Comparison of ENCODE assay signal across 15 cellular contexts in genomic region chrX:153488231-153488914, GRCh38. TPM values are rescaled to one million over a fixed set of nuclear protein-coding genes. Genes with fewer than 3 reads are reported as not detected.
DNase-seq lines count a peak whose midpoint lies in the region; ATAC-seq and TF ChIP-seq lines count a peak whose summit lies in the region.
"Had no signal": no experiment of that assay in that cellular context is flagged by ENCODE, and none has a peak within 500 bp of the region (broad histone marks: within the 10 kb centered on the region; RNA-seq: fewer than 3 reads in every experiment).

No MANE protein-coding gene starts in this region.

- ATAC-seq in thoracic aorta (ENCODE audit: insufficient number of reproducible peaks, low FRiP score, low read depth): no peak
- no peak for ATAC-seq in natural killer cell
- ATAC-seq: foreskin keratinocyte had no signal

- H3K4me1 Mint-ChIP-seq in endodermal cell: no peaks in the 10 kb centered on the region
- H3K4me1 Mint-ChIP-seq in natural killer cell: no peaks in the 10 kb centered on the region

- TF ChIP-seq RAD21 in liver (IDR thresholded peaks at IDR 0.05): no peak

- no peaks in the 10 kb centered on the region for H3K36me3 ChIP-seq in MG63
- H3K36me3 ChIP-seq in endodermal cell (ENCODE audit: control insufficient read depth, insufficient read depth, low read length): no peaks in the 10 kb centered on the region
- H3K36me3 ChIP-seq in liver (ENCODE audit: control insufficient read depth in 4 of 4, insufficient read depth in 3 of 4, low read depth in 1 of 4, low read length in 3 of 4): no peaks in the 10 kb centered on the region
- no peaks in the 10 kb centered on the region for H3K36me3 ChIP-seq in thoracic aorta
- H3K36me3 ChIP-seq: HAP-1 had no signal

- no peak overlapping the region for H3K27ac Mint-ChIP-seq in endodermal cell
- no peak overlapping the region for H3K27ac Mint-ChIP-seq in natural killer cell

- intact Hi-C loops in natural killer cell (cut with micrococcal nuclease): no loop called here
- intact Hi-C loops in lower leg skin (cut with DNase I; ENCODE audit: low total_unique reads): no loop called here

- no peaks in the 10 kb centered on the region for H3K36me3 Mint-ChIP-seq in endodermal cell (ENCODE audit: low read depth)
- no peaks in the 10 kb centered on the region for H3K36me3 Mint-ChIP-seq in natural killer cell

- no peak overlapping the region for H3K4me3 ChIP-seq in MG63
- no peak overlapping the region for H3K4me3 ChIP-seq in endodermal cell (ENCODE audit: low read length)
- no peak overlapping the region for H3K4me3 ChIP-seq in liver (ENCODE audit: low read depth in 1 of 3, low read length in 3 of 3)
- H3K4me3 ChIP-seq in thoracic aorta: peak overlapping the region; percentile 48
- H3K4me3 ChIP-seq in lower leg skin (ENCODE audit: low read depth, poor library complexity, severe bottlenecking): no peak overlapping the region
- H3K4me3 ChIP-seq: HAP-1 had no signal

- peaks cover 51% of the 10 kb centered on the region for H3K9me3 Mint-ChIP-seq in endodermal cell
- no peaks in the 10 kb centered on the region for H3K9me3 Mint-ChIP-seq in natural killer cell

- WGBS in endodermal cell (ENCODE audit: insufficient coverage in 1 of 2, insufficient read length in 1 of 2), 2 experiments: 85% methylated on average over 16 of the region's 27 CpGs; no CpG with 5 or more reads in 1 of the 2 experiments
- WGBS in liver: 43% methylated on average over 27 of the region's 27 CpGs
- 55 to 61% methylated on average over 11 to 27 of the region's 27 CpGs for WGBS in lower leg skin, 2 donors

- DNase-seq in MG63 (peak; percentile 84), endodermal cell (peak; percentile 58), thoracic aorta (ENCODE audit: low spot score) (no peak), natural killer cell (no peak), NCI-H1436 (lab: John Stamatoyannopoulos, UW) (no peak), lower leg skin (ENCODE audit: low spot score in 2 of 2) (no peak), cortex of kidney (lab: John Stamatoyannopoulos, UW) (no peak)
- DNase-seq: activated CD4-positive, CD25-positive, alpha-beta regulatory T cell; activated T-cell treated with anti-CD3 and anti-CD28 coated beads, Interleukin-2, amount 50 U/mL, for 1 hour; foreskin keratinocyte; NCI-H446 treated with DMSO at 0.1 percent for 48 hours; SHP77 had no signal

- TF ChIP-seq CTCF in endodermal cell (conservative IDR thresholded peaks at IDR 0.05) (no peak), liver (IDR thresholded peaks at IDR 0.05; ENCODE audit: low read depth, low read length, missing input control) (no peak), thoracic aorta (IDR thresholded peaks at IDR 0.05) (no peak), natural killer cell (IDR thresholded peaks at IDR 0.05) (no peak), lower leg skin (IDR thresholded peaks at IDR 0.05) (no peak)

- H3K4me3 Mint-ChIP-seq in endodermal cell (no peak overlapping the region), natural killer cell (no peak overlapping the region)

- H3K4me1 ChIP-seq in endodermal cell (ENCODE audit: control insufficient read depth, insufficient read depth, low read length) (no peaks in the 10 kb centered on the region), liver (ENCODE audit: control insufficient read depth in 4 of 4, insufficient read depth in 4 of 4, low read length in 3 of 4) (peaks cover 0 to 6% (median 3%) of the 10 kb centered on the region in 4 donors), thoracic aorta (ENCODE audit: control insufficient read depth in 1 of 2, low read depth in 2 of 2) (peaks cover 13 to 99% of the 10 kb centered on the region in 2 donors)
- H3K4me1 ChIP-seq: foreskin keratinocyte, HAP-1 had no signal

- H3K27me3 ChIP-seq in MG63 (no peaks in the 10 kb centered on the region), endodermal cell (ENCODE audit: control insufficient read depth, insufficient read depth, low read length, poor library complexity, severe bottlenecking) (no peaks in the 10 kb centered on the region), liver (ENCODE audit: control insufficient read depth in 4 of 4, insufficient read depth in 4 of 4, low read length in 3 of 4) (no peaks in the 10 kb centered on the region), thoracic aorta (replicated peaks; ENCODE audit: insufficient read depth) (no peaks in the 10 kb centered on the region)

- H3K27ac ChIP-seq in endodermal cell (ENCODE audit: low read depth, low read length) (no peak overlapping the region), liver (ENCODE audit: low read depth in 1 of 2, low read length in 2 of 2) (peak overlapping the region; percentile 17 to 59), thoracic aorta (peak overlapping the region; percentile 89 to 95)
- H3K27ac ChIP-seq: foreskin keratinocyte had no signal

- H3K9ac ChIP-seq in endodermal cell (ENCODE audit: extremely low read depth, low read length, poor library complexity, severe bottlenecking) (no peak overlapping the region), liver (ENCODE audit: low read depth in 1 of 2, low read length in 2 of 2) (no peak overlapping the region)

- peaks cover 2% of the 10 kb centered on the region for H3K27me3 Mint-ChIP-seq in endodermal cell (ENCODE audit: insufficient read depth)
- H3K27me3 Mint-ChIP-seq in natural killer cell (ENCODE audit: low read depth in 2 of 2): no peaks in the 10 kb centered on the region

- H3K9me3 ChIP-seq in MG63 (no peaks in the 10 kb centered on the region), endodermal cell (ENCODE audit: control insufficient read depth, low read length) (no peaks in the 10 kb centered on the region), liver (ENCODE audit: control insufficient read depth in 4 of 4, low read length in 3 of 4) (no peaks in the 10 kb centered on the region), thoracic aorta (no peaks in the 10 kb centered on the region)
- H3K9me3 ChIP-seq: HAP-1 had no signal

- no peak for TF ChIP-seq POLR2A in lower leg skin (IDR thresholded peaks at IDR 0.05)

TF ChIP-seq in liver, 16 proteins besides CTCF, POLR2A, EP300 and RAD21:
- peak in 1 of 2 donors; percentile 4 for TF ChIP-seq RXRA (IDR thresholded peaks at IDR 0.05)
- peak; percentile 85 for TF ChIP-seq NR2F2 (IDR thresholded peaks at IDR 0.05)
- no peak for TF ChIP-seq HNF4G (IDR thresholded peaks at IDR 0.05)

RNA-seq across cellular contexts. Expression of gene BGN, which starts 6.4 kb away (rescaled TPM):
- 35.9 and 94.7 TPM in 2 replicates for total RNA-seq in MG63 (2014; rRNA removed; shearing (Covaris generic); ENCODE audit: low replicate concordance)
- total RNA-seq in endodermal cell (1 to 10 TPM; 1.2 to 1.6 TPM), liver (10 to 100 TPM; 11.7 to 30.7 TPM), thoracic aorta (1,000 to 10,000 TPM; 1,777 to 1,907 TPM), natural killer cell (not detected), lower leg skin (10 to 100 TPM; 18.1 to 34.2 (median 22.8) TPM)
- 19.2 TPM for polyA plus RNA-seq in endodermal cell (2013, experiment 1 of 2)
- polyA plus RNA-seq in endodermal cell (2013, experiment 2 of 2): 20.4 TPM
- 100 to 1,000 TPM in 1 of 2 donors, 10 to 100 TPM in 1; 58.8 to 131 TPM for polyA plus RNA-seq in liver

RNA-seq across cellular contexts. Expression of gene HAUS7, which starts 18.0 kb away (rescaled TPM):
- 42.4 and 101 TPM in 2 replicates for total RNA-seq in MG63 (2014; rRNA removed; shearing (Covaris generic); ENCODE audit: low replicate concordance)
- 10 to 100 TPM; 28.7 to 30.9 TPM for total RNA-seq in endodermal cell
- polyA plus RNA-seq in endodermal cell (2013, experiment 1 of 2): 22.3 TPM
- 18.2 TPM for polyA plus RNA-seq in endodermal cell (2013, experiment 2 of 2)
- total RNA-seq in liver: 1 to 10 TPM; 7.0 to 7.2 TPM
- 1 to 10 TPM; 8.4 to 8.9 TPM for polyA plus RNA-seq in liver
- total RNA-seq in thoracic aorta: 100 to 1,000 TPM; 111 TPM
- 10 to 100 TPM; 27.4 to 33.1 (median 31.9) TPM for total RNA-seq in natural killer cell
- total RNA-seq in lower leg skin: 10 to 100 TPM in 3 of 4 donors, 1 to 10 TPM in 1; 2.7 to 24.2 (median 13.6) TPM

RNA-seq across cellular contexts. Expression of gene ATP2B3, which starts 29.1 kb away (rescaled TPM):
- total RNA-seq in MG63 (2014; rRNA removed; shearing (Covaris generic); ENCODE audit: low replicate concordance): 0.13 TPM in 1 of 2 replicates, not detected in the other
- not detected for total RNA-seq in endodermal cell
- polyA plus RNA-seq in endodermal cell (2013, experiment 1 of 2): 0.39 TPM
- polyA plus RNA-seq in endodermal cell (2013, experiment 2 of 2): 0.37 TPM
- total RNA-seq in liver: not detected
- polyA plus RNA-seq in liver: not detected
- under 1 TPM; 0.68 to 0.85 TPM for total RNA-seq in thoracic aorta
- not detected for total RNA-seq in natural killer cell
- under 1 TPM in 1 of 4 donors, not detected in 3; 0.07 TPM for total RNA-seq in lower leg skin
- total RNA-seq: foreskin keratinocyte, mesenteric fat pad had no signal
- polyA plus RNA-seq: foreskin keratinocyte had no signal

RNA-seq across cellular contexts. Expression of gene TREX2, which starts 42.5 kb away (rescaled TPM):
- total RNA-seq in MG63 (2014; rRNA removed; shearing (Covaris generic); ENCODE audit: low replicate concordance): 12.0 TPM in 1 of 2 replicates, not detected in the other
- under 1 TPM; 0.35 to 0.70 TPM for total RNA-seq in endodermal cell
- polyA plus RNA-seq in endodermal cell (2013, experiment 1 of 2): not detected
- not detected for polyA plus RNA-seq in endodermal cell (2013, experiment 2 of 2)
- 1 to 10 TPM; 1.2 to 1.3 TPM for total RNA-seq in liver
- polyA plus RNA-seq in liver: under 1 TPM in 1 of 2 donors, not detected in 1; 0.13 TPM
- total RNA-seq in thoracic aorta: 10 to 100 TPM; 22.1 to 24.8 TPM
- 1 to 10 TPM; 1.6 to 3.4 (median 3.1) TPM for total RNA-seq in natural killer cell
- 100 to 1,000 TPM in 2 of 4 donors, 10 to 100 TPM in 2; 76.4 to 129 (median 112) TPM for total RNA-seq in lower leg skin

Comparison
In these comparisons a context has a peak if more than half of its experiments do, and no peak if none do; other contexts are left out.
1. DNase-seq: peak in MG63 (single experiment) and endodermal cell (single experiment); none in thoracic aorta (single experiment), natural killer cell (single experiment), NCI-H1436 (single experiment), lower leg skin (0 of 2) and cortex of kidney (single experiment).
2. RNA of gene BGN, which starts 6.4 kb away (total RNA-seq): 1,777 to 1,907 TPM in thoracic aorta; 35.9 to 94.7 TPM in MG63, 11.7 to 30.7 TPM in liver, 18.1 to 34.2 TPM in lower leg skin, 1.2 to 1.6 TPM in endodermal cell and not detected in natural killer cell; every median in the first group is over 10 times any median in the second.